Comparison of ENCODE assay signal across 8 cellular contexts in genomic region chr1:40096977-40097782, GRCh38. TPM values are rescaled to one million over a fixed set of nuclear protein-coding genes. Genes with fewer than 3 reads are reported as not detected.
A peak's percentile ranks its signal among the peaks of the same experiment; 100 is the strongest.
DNase-seq lines count a peak whose midpoint lies in the region; ATAC-seq and TF ChIP-seq lines count a peak whose summit lies in the region.

TSS of gene PPT1 (minus strand) at chr1:40097252. CDS start at chr1:40097238, 14 bp downstream.

- peaks cover 0 to 13% (median 0%) of the 10 kb centered on the region in 4 donors for H3K4me1 ChIP-seq in Peyer's patch

- peaks cover 0 to under 1% (median 0%) of the 10 kb centered on the region in 3 donors for H3K36me3 ChIP-seq in Peyer's patch

- intact Hi-C loops in CD4-positive, alpha-beta T cell (cut with DNase I, micrococcal nuclease), result no loop called here

- peak; percentile 40 for TF ChIP-seq CTCF in CD4-positive, alpha-beta T cell (IDR thresholded peaks at IDR 0.05)
- peak in 1 of 6 experiments; percentile 24 for TF ChIP-seq CTCF in Peyer's patch (IDR thresholded peaks at IDR 0.05)

- peak within 1 kb of the TSS; percentile 96 for H3K27ac Mint-ChIP-seq in CD4-positive, alpha-beta T cell
- peak within 1 kb of the TSS; percentile 56 to 97 (median 96) for H3K27ac Mint-ChIP-seq in naive B cell
- H3K27ac Mint-ChIP-seq in stimulated activated effector memory CD8-positive, alpha-beta T cell treated with anti-CD3 and anti-CD28 coated beads, Interleukin-12 subunit alpha, Interleukin-12 subunit beta, amount 100 ng/mL, for 72 hours, result peak within 1 kb of the TSS; percentile 88

- H3K4me1 Mint-ChIP-seq in CD4-positive, alpha-beta T cell (ENCODE audit: low read depth), result peaks cover 39% of the 10 kb centered on the region
- H3K4me1 Mint-ChIP-seq in naive B cell, result peaks cover 26 to 31% (median 26%) of the 10 kb centered on the region in 3 donors
- H3K4me1 Mint-ChIP-seq in stimulated activated effector memory CD8-positive, alpha-beta T cell treated with anti-CD3 and anti-CD28 coated beads, Interleukin-12 subunit alpha, Interleukin-12 subunit beta, amount 100 ng/mL, for 72 hours, result peaks cover 30% of the 10 kb centered on the region

- peak; percentile 89 for ATAC-seq in CD4-positive, alpha-beta T cell (ENCODE audit: poor library complexity)
- ATAC-seq in GM19455 (IDR thresholded peaks at IDR 0.05; ENCODE audit: unreplicated experiment) (peak; percentile 94), naive B cell (ENCODE audit: low read depth in 2 of 2) (peak; percentile 91 to 92)
- peak; percentile 96 for ATAC-seq in stimulated activated effector memory CD8-positive, alpha-beta T cell treated with anti-CD3 and anti-CD28 coated beads, Interleukin-12 subunit alpha, Interleukin-12 subunit beta, amount 100 ng/mL, for 72 hours

- H3K27me3 Mint-ChIP-seq in CD4-positive, alpha-beta T cell, result peaks cover 11% of the 10 kb centered on the region
- H3K27me3 Mint-ChIP-seq in naive B cell, result peaks cover 0 to 14% (median 2%) of the 10 kb centered on the region in 3 donors

- CTCF ChIA-PET in CD4-positive, alpha-beta T cell (lab: Charles Lee), result interaction anchor here (1.2 to 2.1 kb wide), 3 partner anchors 10 to 241 kb away, joined by 3 to 8 read pairs (median 3); no protein-coding TSS in a partner anchor

- no peaks in the 10 kb centered on the region for H3K27me3 ChIP-seq in CD4-positive, alpha-beta T cell (ENCODE audit: control insufficient read depth, insufficient read depth, low read length)
- no peaks in the 10 kb centered on the region for H3K27me3 ChIP-seq in Peyer's patch

- H3K27ac ChIP-seq in CD4-positive, alpha-beta T cell (ENCODE audit: low read depth, low read length), result peak within 1 kb of the TSS; percentile 44
- peak within 1 kb of the TSS; percentile 15 to 75 (median 60) for H3K27ac ChIP-seq in Peyer's patch

- TF ChIP-seq POLR2A in Peyer's patch (IDR thresholded peaks at IDR 0.05), result peak in 1 of 2 donors; percentile 21

- peak; percentile 51 to 77 (median 68) for DNase-seq in CD4-positive, alpha-beta T cell
- peak; percentile 79 for DNase-seq in HuH-7 (ENCODE audit: low spot score)
- peak; percentile 83 to 91 (median 87) for DNase-seq in Peyer's patch
- DNase-seq in activated T-helper 1 cell treated with Interleukin-2 at 50 U/mL for 16 hours (ENCODE audit: low read depth), result peak; percentile 60
- DNase-seq in fibroblast of gingiva (ENCODE audit: low read depth), result peak; percentile 54
- DNase-seq in naive B cell, result peak; percentile 79
- DNase-seq in stimulated activated effector memory CD8-positive, alpha-beta T cell treated with anti-CD3 and anti-CD28 coated beads, Interleukin-12 subunit alpha, Interleukin-12 subunit beta, amount 100 ng/mL, for 72 hours (ENCODE audit: low spot score in 2 of 2), result peak; percentile 65 to 89

- H3K9me3 Mint-ChIP-seq in CD4-positive, alpha-beta T cell, result no peaks in the 10 kb centered on the region
- peaks cover 0 to 9% (median 4%) of the 10 kb centered on the region in 7 donors for H3K9me3 Mint-ChIP-seq in naive B cell
- peaks cover under 1% of the 10 kb centered on the region for H3K9me3 Mint-ChIP-seq in stimulated activated effector memory CD8-positive, alpha-beta T cell treated with anti-CD3 and anti-CD28 coated beads, Interleukin-12 subunit alpha, Interleukin-12 subunit beta, amount 100 ng/mL, for 72 hours

- peaks cover 34% of the 10 kb centered on the region for H3K36me3 Mint-ChIP-seq in CD4-positive, alpha-beta T cell (ENCODE audit: low read depth)
- H3K36me3 Mint-ChIP-seq in naive B cell, result peaks cover 2 to 6% of the 10 kb centered on the region in 2 donors
- H3K36me3 Mint-ChIP-seq in stimulated activated effector memory CD8-positive, alpha-beta T cell treated with anti-CD3 and anti-CD28 coated beads, Interleukin-12 subunit alpha, Interleukin-12 subunit beta, amount 100 ng/mL, for 72 hours, result peaks cover 18% of the 10 kb centered on the region

- no peaks in the 10 kb centered on the region for H3K9me3 ChIP-seq in CD4-positive, alpha-beta T cell (ENCODE audit: control insufficient read depth, low read length)
- H3K9me3 ChIP-seq in Peyer's patch, result no peaks in the 10 kb centered on the region

- POLR2A ChIA-PET in CD4-positive, alpha-beta T cell (lab: Charles Lee), result interaction anchor here (0.6 to 1.1 kb wide), 4 partner anchors 19 to 160 kb away, joined by 3 read pairs; partner anchors contain the start of gene RLF

- peak within 1 kb of the TSS; percentile 55 to 85 (median 56) for H3K4me3 ChIP-seq in Peyer's patch

- peak within 1 kb of the TSS; percentile 96 for H3K4me3 Mint-ChIP-seq in CD4-positive, alpha-beta T cell
- H3K4me3 Mint-ChIP-seq in naive B cell, result peak within 1 kb of the TSS; percentile 93 to 98 (median 96)
- peak within 1 kb of the TSS; percentile 98 for H3K4me3 Mint-ChIP-seq in stimulated activated effector memory CD8-positive, alpha-beta T cell treated with anti-CD3 and anti-CD28 coated beads, Interleukin-12 subunit alpha, Interleukin-12 subunit beta, amount 100 ng/mL, for 72 hours

RNA-seq across cellular contexts. Expression of gene PPT1, which starts in this region (rescaled TPM):
- 10 to 100 TPM; 31.9 to 34.5 TPM for total RNA-seq in CD4-positive, alpha-beta T cell
- 10 to 100 TPM in 3 of 4 donors, 1 to 10 TPM in 1; 9.6 to 23.4 (median 11.6) TPM for total RNA-seq in Peyer's patch
- 100 to 1,000 TPM; 110 to 213 (median 133) TPM for polyA plus RNA-seq in naive B cell (ENCODE audit: low read depth in 6 of 6)

Comparison
In these comparisons a context has a peak if more than half of its experiments do, and no peak if none do; other contexts are left out.
1. Peak in every context shown above with its lines: DNase-seq, ATAC-seq, H3K4me3 ChIP-seq and H3K27ac ChIP-seq.